In genomic region chr15:88467073-88467934, GRCh38 we compare ENCODE assay signal across 1 cellular context.
TF ChIP-seq lines count a peak whose summit lies in the region.

Gene MRPL46 (minus strand): TSS chr15:88467388. CDS start chr15:88467377, 11 bp downstream.
Gene MRPS11 (plus strand): TSS chr15:88467708. CDS start chr15:88467718, 10 bp downstream.

TF ChIP-seq in HepG2, 621 proteins besides CTCF, POLR2A, EP300 and RAD21 (continued from another document):
- TF ChIP-seq HINFP (CRISPR knock-in tag; IDR thresholded peaks at IDR 0.05; ENCODE audit: low read depth): peak; percentile 56; the same call in 1 of the 2 replicates
- no peak for TF ChIP-seq SMARCE1 (IDR thresholded peaks at IDR 0.05; ENCODE audit: borderline replicate concordance)
- TF ChIP-seq ZNF282 (IDR thresholded peaks at IDR 0.05; ENCODE audit: partially characterized antibody): no peak
- TF ChIP-seq ARID2 (CRISPR knock-in tag; IDR thresholded peaks at IDR 0.05; ENCODE audit: borderline replicate concordance): no peak
- peak; percentile 57; the same call in 1 of the 2 replicates for TF ChIP-seq YEATS4 (CRISPR knock-in tag; IDR thresholded peaks at IDR 0.05; ENCODE audit: borderline replicate concordance)
- peak; percentile 83 for TF ChIP-seq ZFY (CRISPR knock-in tag; IDR thresholded peaks at IDR 0.05)
- no peak for TF ChIP-seq ZNF136 (CRISPR knock-in tag; IDR thresholded peaks at IDR 0.05; ENCODE audit: low read depth)
- TF ChIP-seq ZBTB3 (CRISPR knock-in tag; IDR thresholded peaks at IDR 0.05; ENCODE audit: borderline replicate concordance, low read depth): no peak
- TF ChIP-seq MBNL3 (CRISPR knock-in tag; conservative IDR thresholded peaks at IDR 0.05): no peak
- no peak for TF ChIP-seq KDM3A (CRISPR knock-in tag; IDR thresholded peaks at IDR 0.05; ENCODE audit: low read depth)
- TF ChIP-seq REXO4 (CRISPR knock-in tag; IDR thresholded peaks at IDR 0.05; ENCODE audit: borderline replicate concordance): no peak
- no peak for TF ChIP-seq ZSCAN12 (CRISPR knock-in tag; IDR thresholded peaks at IDR 0.05)
- TF ChIP-seq FOXK2 (IDR thresholded peaks at IDR 0.05): peak; percentile 97
- no peak for TF ChIP-seq MIER3 (CRISPR knock-in tag; IDR thresholded peaks at IDR 0.05; ENCODE audit: borderline replicate concordance)
- no peak for TF ChIP-seq TCF12 (IDR thresholded peaks at IDR 0.05)
- peak; percentile 69; the same call in 1 of the 2 replicates for TF ChIP-seq TCF12 (CRISPR knock-in tag; IDR thresholded peaks at IDR 0.05)
- TF ChIP-seq ZBTB42 (CRISPR knock-in tag; IDR thresholded peaks at IDR 0.05): 0 out of 2 replicates have a peak, but pooled peaks have one; percentile 30
- 0 out of 2 replicates have a peak, but pooled peaks have one; percentile 83 for TF ChIP-seq ZZZ3 (CRISPR knock-in tag; IDR thresholded peaks at IDR 0.05; ENCODE audit: borderline replicate concordance)
- TF ChIP-seq JDP2 (CRISPR knock-in tag; IDR thresholded peaks at IDR 0.05; ENCODE audit: borderline replicate concordance): no peak; the same call in 1 of the 2 replicates
- TF ChIP-seq ZNF781 (CRISPR knock-in tag; IDR thresholded peaks at IDR 0.05; ENCODE audit: borderline replicate concordance, not compliant biosample characterization): no peak
- no peak for TF ChIP-seq ZNF382 (CRISPR knock-in tag; IDR thresholded peaks at IDR 0.05; ENCODE audit: borderline replicate concordance)
- TF ChIP-seq CREB3 (CRISPR knock-in tag; IDR thresholded peaks at IDR 0.05): peak; percentile 76; the same call in 1 of the 2 replicates
- TF ChIP-seq ZNF564 (CRISPR knock-in tag; IDR thresholded peaks at IDR 0.05): no peak; the same call in 1 of the 2 replicates
- TF ChIP-seq SUZ12 (IDR thresholded peaks at IDR 0.05; ENCODE audit: low read depth, low read length): peak; percentile 57
- TF ChIP-seq ZNF775 (CRISPR knock-in tag; IDR thresholded peaks at IDR 0.05; ENCODE audit: borderline replicate concordance): no peak
- peak; percentile 65; the same call in 1 of the 2 replicates for TF ChIP-seq GMEB1 (CRISPR knock-in tag; IDR thresholded peaks at IDR 0.05; ENCODE audit: borderline replicate concordance)
- peak; percentile 70; the same call in 1 of the 2 replicates for TF ChIP-seq RXRA (CRISPR knock-in tag; IDR thresholded peaks at IDR 0.05)
- TF ChIP-seq, protein P1, sequence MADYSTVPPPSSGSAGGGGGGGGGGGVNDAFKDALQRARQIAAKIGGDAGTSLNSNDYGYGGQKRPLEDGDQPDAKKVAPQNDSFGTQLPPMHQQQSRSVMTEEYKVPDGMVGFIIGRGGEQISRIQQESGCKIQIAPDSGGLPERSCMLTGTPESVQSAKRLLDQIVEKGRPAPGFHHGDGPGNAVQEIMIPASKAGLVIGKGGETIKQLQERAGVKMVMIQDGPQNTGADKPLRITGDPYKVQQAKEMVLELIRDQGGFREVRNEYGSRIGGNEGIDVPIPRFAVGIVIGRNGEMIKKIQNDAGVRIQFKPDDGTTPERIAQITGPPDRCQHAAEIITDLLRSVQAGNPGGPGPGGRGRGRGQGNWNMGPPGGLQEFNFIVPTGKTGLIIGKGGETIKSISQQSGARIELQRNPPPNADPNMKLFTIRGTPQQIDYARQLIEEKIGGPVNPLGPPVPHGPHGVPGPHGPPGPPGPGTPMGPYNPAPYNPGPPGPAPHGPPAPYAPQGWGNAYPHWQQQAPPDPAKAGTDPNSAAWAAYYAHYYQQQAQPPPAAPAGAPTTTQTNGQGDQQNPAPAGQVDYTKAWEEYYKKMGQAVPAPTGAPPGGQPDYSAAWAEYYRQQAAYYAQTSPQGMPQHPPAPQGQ (CRISPR knock-in tag; IDR thresholded peaks at IDR 0.05; ENCODE audit: borderline replicate concordance): no peak
- 0 out of 2 replicates have a peak, but pooled peaks have one; percentile 19 for TF ChIP-seq SALL2 (CRISPR knock-in tag; IDR thresholded peaks at IDR 0.05)
- TF ChIP-seq ZBTB8A (CRISPR knock-in tag; IDR thresholded peaks at IDR 0.05; ENCODE audit: borderline replicate concordance, low read depth): no peak
